12 cellular contexts compared by ENCODE assay signal in genomic region chr1:206049293-206049692, GRCh38. TPM values are rescaled to one million over a fixed set of nuclear protein-coding genes. Genes with fewer than 3 reads are reported as not detected.
A peak's percentile ranks its signal among the peaks of the same experiment; 100 is the strongest.
DNase-seq lines count a peak whose midpoint lies in the region; ATAC-seq and TF ChIP-seq lines count a peak whose summit lies in the region.
"Had no signal": no experiment of that assay in that cellular context is flagged by ENCODE, and none has a peak within 500 bp of the region (broad histone marks: within the 10 kb centered on the region; RNA-seq: fewer than 3 reads in every experiment).

No MANE protein-coding gene starts in this region.

- peaks cover 34% of the 10 kb centered on the region for H3K4me1 Mint-ChIP-seq in activated T-cell treated with anti-CD3 and anti-CD28 coated beads, Interleukin-2, amount 50 U/mL, for 4 hours (ENCODE audit: low read depth)

- no peaks in the 10 kb centered on the region for H3K27me3 Mint-ChIP-seq in activated T-cell treated with anti-CD3 and anti-CD28 coated beads, Interleukin-2, amount 50 U/mL, for 4 hours (ENCODE audit: low read depth)

- intact Hi-C loops in spleen (cut with DNase I; ENCODE audit: low total_unique reads) = no loop called here

- peak; percentile 54 to 60 for ATAC-seq in activated T-cell treated with anti-CD3 and anti-CD28 coated beads, Interleukin-2, amount 50 U/mL, for 4 hours
- ATAC-seq in GM21619 (IDR thresholded peaks at IDR 0.05; ENCODE audit: unreplicated experiment) (peak; percentile 34), HG03280 (IDR thresholded peaks at IDR 0.05; ENCODE audit: unreplicated experiment) (peak; percentile 48)

- no peak for DNase-seq in activated T-cell treated with anti-CD3 and anti-CD28 coated beads, Interleukin-2, amount 50 U/mL, for 4 hours
- no peak for DNase-seq in activated T-cell treated with anti-CD3 and anti-CD28 coated beads, Interleukin-2, amount 50 U/mL, for 48 hours
- DNase-seq in spleen (no peak), iPS-NIHi7 (ENCODE audit: extremely low spot score) (no peak), T-helper 9 cell (no peak)
- DNase-seq in activated CD8-positive, alpha-beta memory T cell treated with anti-CD3 and anti-CD28 coated beads, Interleukin-2, amount 50 U/mL, for 4 hours = no peak
- DNase-seq: cerebellar nuclear complex, left ventricle myocardium inferior had no signal

- no peaks in the 10 kb centered on the region for H3K9me3 ChIP-seq in spleen
- H3K9me3 ChIP-seq: left ventricle myocardium inferior had no signal

- no peak overlapping the region for H3K4me3 ChIP-seq in spleen
- H3K4me3 ChIP-seq: left ventricle myocardium inferior had no signal

- H3K27me3 ChIP-seq in spleen (replicated peaks in 1 of 7) = no peaks in the 10 kb centered on the region

- peak overlapping the region in 7 of 8 donors; percentile 10 to 90 (median 78) for H3K27ac ChIP-seq in spleen
- H3K27ac ChIP-seq: left ventricle myocardium inferior had no signal

- H3K4me1 ChIP-seq in spleen = peaks cover 9 to 89% (median 50%) of the 10 kb centered on the region in 6 donors
- H3K4me1 ChIP-seq: left ventricle myocardium inferior had no signal

- no peaks in the 10 kb centered on the region for H3K36me3 Mint-ChIP-seq in activated T-cell treated with anti-CD3 and anti-CD28 coated beads, Interleukin-2, amount 50 U/mL, for 4 hours (ENCODE audit: insufficient read depth)

- H3K9me3 Mint-ChIP-seq in activated T-cell treated with anti-CD3 and anti-CD28 coated beads, Interleukin-2, amount 50 U/mL, for 4 hours = no peaks in the 10 kb centered on the region

- no peak overlapping the region for H3K4me3 Mint-ChIP-seq in activated T-cell treated with anti-CD3 and anti-CD28 coated beads, Interleukin-2, amount 50 U/mL, for 4 hours

- no peak for TF ChIP-seq POLR2A in spleen (IDR thresholded peaks at IDR 0.05)

- no peak for TF ChIP-seq CTCF in spleen (IDR thresholded peaks at IDR 0.05 in 8 of 11, conservative IDR thresholded peaks at IDR 0.05 in 3 of 11)

- H3K36me3 ChIP-seq in spleen = no peaks in the 10 kb centered on the region
- H3K36me3 ChIP-seq: left ventricle myocardium inferior had no signal

RNA-seq across cellular contexts. Expression of gene RHEX, which starts 3.7 kb away (rescaled TPM):
- not detected for total RNA-seq in activated T-cell treated with anti-CD3 and anti-CD28 coated beads, Interleukin-2, amount 50 U/mL, for 4 hours
- total RNA-seq in spleen = 1 to 10 TPM in 6 of 7 donors, under 1 TPM in 1; 0.94 to 6.2 (median 3.4) TPM
- 1 to 10 TPM in 2 of 3 donors, under 1 TPM in 1; 0.91 to 3.3 (median 1.2) TPM for polyA plus RNA-seq in spleen
- total RNA-seq: T-helper 2 cell treated with Interferon-gamma antibody and Interleukin-4, amounts not matched to agents 100 ng/mL and 5 ng/mL, for 36 hours had no signal

RNA-seq across cellular contexts. Expression of gene CTSE, which starts 25.6 kb away (rescaled TPM):
- total RNA-seq in activated T-cell treated with anti-CD3 and anti-CD28 coated beads, Interleukin-2, amount 50 U/mL, for 4 hours = under 1 TPM in 1 of 3 donors, not detected in 2; 0.32 TPM
- total RNA-seq in spleen = under 1 TPM in 2 of 7 donors, not detected in 5; 0.40 to 0.66 TPM
- polyA plus RNA-seq in spleen = under 1 TPM; 0.06 to 0.11 (median 0.09) TPM
- total RNA-seq: left ventricle myocardium inferior; posterior vena cava; T-helper 2 cell treated with Interferon-gamma antibody and Interleukin-4, amounts not matched to agents 100 ng/mL and 5 ng/mL, for 36 hours had no signal

RNA-seq across cellular contexts. Expression of gene RAB7B, which starts 46.1 kb away (rescaled TPM):
- under 1 TPM in 2 of 3 donors, not detected in 1; 0.05 to 0.24 TPM for total RNA-seq in activated T-cell treated with anti-CD3 and anti-CD28 coated beads, Interleukin-2, amount 50 U/mL, for 4 hours
- 1 to 10 TPM in 6 of 7 donors, under 1 TPM in 1; 0.34 to 3.2 (median 2.6) TPM for total RNA-seq in spleen
- 1 to 10 TPM in 1 of 3 donors, under 1 TPM in 2; 0.67 to 2.0 (median 0.85) TPM for polyA plus RNA-seq in spleen
- total RNA-seq: T-helper 2 cell treated with Interferon-gamma antibody and Interleukin-4, amounts not matched to agents 100 ng/mL and 5 ng/mL, for 36 hours had no signal
